In the genomic region with DNA sequence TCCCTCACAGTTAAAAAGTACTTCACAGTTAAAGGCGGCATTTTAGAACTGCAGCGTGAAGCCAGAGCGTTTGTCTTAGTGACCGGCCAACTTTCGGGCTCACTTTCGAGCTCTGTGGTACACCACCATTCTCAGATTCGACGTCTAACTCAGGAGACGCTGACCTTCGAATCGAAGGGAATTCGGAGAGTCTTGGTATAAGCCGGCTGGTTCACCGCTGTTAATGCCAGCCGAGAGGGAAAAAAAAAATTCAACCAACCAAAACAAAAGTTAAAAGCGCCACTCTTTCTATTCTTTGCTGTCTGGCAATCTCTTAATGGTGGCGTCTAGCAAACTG, we compare ENCODE assay signal across 8 cellular contexts. TPM values are rescaled to one million over a fixed set of nuclear protein-coding genes. Genes with fewer than 3 reads are reported as not detected.
DNase-seq lines count a peak whose midpoint lies in the region; ATAC-seq and TF ChIP-seq lines count a peak whose summit lies in the region.

No MANE protein-coding gene starts in this region.

- in situ Hi-C loops in astrocyte of the cerebellum (cut with HindIII; ENCODE audit: low sequenced_read_pairs): no loop called here

- no peak for TF ChIP-seq POLR2A in tibial nerve (IDR thresholded peaks at IDR 0.05)

- peak overlapping the region; percentile 89 to 95 (median 93) for H3K4me3 Mint-ChIP-seq in CD4-positive, CD25-positive, alpha-beta regulatory T cell

- peak overlapping the region; percentile 97 for H3K4me3 ChIP-seq in CD4-positive, CD25-positive, alpha-beta regulatory T cell (ENCODE audit: low read depth, low read length)
- H3K4me3 ChIP-seq in astrocyte of the cerebellum (ENCODE audit: low read depth, low read length) (peak overlapping the region; percentile 77), tibial nerve (peak overlapping the region; percentile 80 to 100 (median 86))

- H3K27me3 Mint-ChIP-seq in CD4-positive, CD25-positive, alpha-beta regulatory T cell: no peaks in the 10 kb centered on the region

- peaks cover 3% of the 10 kb centered on the region for H3K36me3 Mint-ChIP-seq in CD4-positive, CD25-positive, alpha-beta regulatory T cell

- H3K4me1 ChIP-seq in CD4-positive, CD25-positive, alpha-beta regulatory T cell (ENCODE audit: control insufficient read depth, insufficient read depth, low read length, poor library complexity, severe bottlenecking): peaks cover 29% of the 10 kb centered on the region
- H3K4me1 ChIP-seq in tibial nerve: peaks cover 0 to 39% (median 1%) of the 10 kb centered on the region in 4 donors

- peak in 1 of 2 donors; percentile 6 for ATAC-seq in CD4-positive, CD25-positive, alpha-beta regulatory T cell (ENCODE audit: low read depth in 2 of 2)
- ATAC-seq in GM19351 (IDR thresholded peaks at IDR 0.05; ENCODE audit: unreplicated experiment) (peak; percentile 42), HG03342 (IDR thresholded peaks at IDR 0.05; ENCODE audit: unreplicated experiment) (peak; percentile 39), left lobe of liver (peak; percentile 15)

- H3K9me3 ChIP-seq in CD4-positive, CD25-positive, alpha-beta regulatory T cell (ENCODE audit: control insufficient read depth in 2 of 2, low read length in 2 of 2): no peaks in the 10 kb centered on the region
- peaks cover 0 to 8% (median 0%) of the 10 kb centered on the region in 4 donors for H3K9me3 ChIP-seq in tibial nerve

- peak overlapping the region; percentile 90 to 94 (median 92) for H3K27ac Mint-ChIP-seq in CD4-positive, CD25-positive, alpha-beta regulatory T cell

- no peak for TF ChIP-seq EP300 in tibial nerve (IDR thresholded peaks at IDR 0.05)

- no peaks in the 10 kb centered on the region for H3K27me3 ChIP-seq in CD4-positive, CD25-positive, alpha-beta regulatory T cell (ENCODE audit: control insufficient read depth, insufficient read depth, low read length)
- H3K27me3 ChIP-seq in tibial nerve: no peaks in the 10 kb centered on the region

- TF ChIP-seq CTCF in astrocyte of the cerebellum (IDR thresholded peaks at IDR 0.05; ENCODE audit: low read depth, low read length, missing control alignments) (no peak), tibial nerve (IDR thresholded peaks at IDR 0.05) (no peak)

- H3K4me1 Mint-ChIP-seq in CD4-positive, CD25-positive, alpha-beta regulatory T cell: peaks cover 29 to 56% (median 41%) of the 10 kb centered on the region in 4 donors

- DNase-seq in CD4-positive, CD25-positive, alpha-beta regulatory T cell: no peak
- DNase-seq in astrocyte of the cerebellum (ENCODE audit: low read depth) (no peak), left lobe of liver (ENCODE audit: low spot score) (no peak), tibial nerve (ENCODE audit: low spot score in 2 of 2) (no peak), NCI-H2081 treated with DMSO at 0.1 percent for 48 hours (lab: John Stamatoyannopoulos, UW) (no peak), NCI-H510A (lab: John Stamatoyannopoulos, UW) (no peak)

- WGBS in tibial nerve, 2 donors: 0 to 1% methylated on average over 17 of the region's 17 CpGs

- H3K9me3 Mint-ChIP-seq in CD4-positive, CD25-positive, alpha-beta regulatory T cell: no peaks in the 10 kb centered on the region

- peak overlapping the region; percentile 80 for H3K27ac ChIP-seq in CD4-positive, CD25-positive, alpha-beta regulatory T cell (ENCODE audit: insufficient read depth, low read length, poor library complexity, severe bottlenecking)
- H3K27ac ChIP-seq in tibial nerve: peak overlapping the region; percentile 82 to 97 (median 90)

- no peaks in the 10 kb centered on the region for H3K36me3 ChIP-seq in CD4-positive, CD25-positive, alpha-beta regulatory T cell (ENCODE audit: control insufficient read depth, insufficient read depth, low read length)
- H3K36me3 ChIP-seq in tibial nerve: peaks cover 0 to 5% (median 0%) of the 10 kb centered on the region in 3 donors

RNA-seq across cellular contexts. Expression of a gene that starts 0.5 kb away (rescaled TPM):
- 14.2 TPM for total RNA-seq in CD4-positive, CD25-positive, alpha-beta regulatory T cell
- polyA plus RNA-seq in CD4-positive, CD25-positive, alpha-beta regulatory T cell: 10 to 100 TPM in 2 of 4 donors, 1 to 10 TPM in 2; 7.8 to 22.0 (median 10.1) TPM
- 8.2 TPM for total RNA-seq in left lobe of liver
- 10 to 100 TPM; 32.0 to 69.5 (median 51.1) TPM for total RNA-seq in tibial nerve
